Comparison of ENCODE assay signal across 15 cellular contexts in the genomic region with DNA sequence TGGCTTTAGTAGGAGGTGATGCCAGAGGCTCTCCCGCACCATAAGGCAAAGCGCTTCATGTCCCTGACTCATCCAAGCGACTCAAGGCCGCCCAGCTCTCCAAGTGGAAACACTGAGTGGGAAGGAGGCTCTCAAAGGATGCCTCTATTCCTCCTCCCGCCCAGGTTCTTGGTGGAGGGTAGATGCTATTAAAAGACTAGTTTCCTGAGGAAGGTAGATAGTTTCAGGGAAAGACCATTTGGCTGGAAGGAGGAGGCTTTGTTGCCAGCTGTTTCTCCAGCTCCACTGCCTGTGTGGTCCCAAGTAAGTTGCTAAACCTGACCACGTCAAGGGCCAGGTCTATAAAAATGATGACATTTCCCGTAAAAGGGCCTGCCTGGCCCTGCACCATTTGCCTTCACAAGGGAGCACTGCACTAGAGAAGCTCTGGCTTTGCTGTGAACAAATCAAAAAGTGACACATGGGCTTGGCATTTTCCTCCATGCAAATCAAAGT. TPM values are rescaled to one million over a fixed set of nuclear protein-coding genes. Genes with fewer than 3 reads are reported as not detected.
DNase-seq lines count a peak whose midpoint lies in the region; ATAC-seq and TF ChIP-seq lines count a peak whose summit lies in the region.
"Had no signal": no experiment of that assay in that cellular context is flagged by ENCODE, and none has a peak within 500 bp of the region (broad histone marks: within the 10 kb centered on the region; RNA-seq: fewer than 3 reads in every experiment).

No MANE protein-coding gene starts in this region.

- H3K27me3 ChIP-seq in mammary epithelial cell (ENCODE audit: insufficient read depth, low read length) (no peaks in the 10 kb centered on the region), left lung (no peaks in the 10 kb centered on the region), endodermal cell (ENCODE audit: control insufficient read depth, insufficient read depth, low read length, poor library complexity, severe bottlenecking) (no peaks in the 10 kb centered on the region)

- H3K4me3 ChIP-seq in AG09309 (ENCODE audit: control insufficient read depth, low read depth, low read length) (no peak overlapping the region), mammary epithelial cell (replicated peaks in 1 of 3; ENCODE audit: insufficient read depth in 1 of 3, low read depth in 2 of 3, low read length in 3 of 3) (no peak overlapping the region), left lung (no peak overlapping the region), endodermal cell (ENCODE audit: low read length) (no peak overlapping the region)
- H3K4me3 ChIP-seq: esophagus squamous epithelium had no signal

- H4K20me1 ChIP-seq in mammary epithelial cell (ENCODE audit: insufficient read depth, low read length), result no peaks in the 10 kb centered on the region

- H3K9me3 ChIP-seq in mammary epithelial cell (replicated peaks; ENCODE audit: insufficient read depth, low read length), result no peaks in the 10 kb centered on the region
- no peaks in the 10 kb centered on the region for H3K9me3 ChIP-seq in left lung
- H3K9me3 ChIP-seq in endodermal cell (ENCODE audit: control insufficient read depth, low read length), result no peaks in the 10 kb centered on the region
- H3K9me3 ChIP-seq: esophagus squamous epithelium had no signal

- ATAC-seq in left lung, result peak; percentile 57

- H3K36me3 ChIP-seq in mammary epithelial cell (ENCODE audit: insufficient read depth, low read length) (no peaks in the 10 kb centered on the region), left lung (no peaks in the 10 kb centered on the region), endodermal cell (ENCODE audit: control insufficient read depth, insufficient read depth, low read length) (no peaks in the 10 kb centered on the region)
- H3K36me3 ChIP-seq: esophagus squamous epithelium had no signal

- 22% methylated on average over 7 of the region's 7 CpGs for WGBS in mammary epithelial cell (ENCODE audit: low coverage, missing lambda C conversion rate)
- WGBS in endodermal cell (ENCODE audit: insufficient coverage in 1 of 2, insufficient read length in 1 of 2), 2 experiments, result 94 to 97% methylated on average over 4 to 7 of the region's 7 CpGs

- peaks cover 12% of the 10 kb centered on the region for H3K4me1 ChIP-seq in mammary epithelial cell (ENCODE audit: insufficient read depth, low read length)
- H3K4me1 ChIP-seq in left lung, result peaks cover 0 to 9% of the 10 kb centered on the region in 2 donors
- no peaks in the 10 kb centered on the region for H3K4me1 ChIP-seq in endodermal cell (ENCODE audit: control insufficient read depth, insufficient read depth, low read length)
- H3K4me1 ChIP-seq: esophagus squamous epithelium had no signal

- H3K9ac ChIP-seq in mammary epithelial cell (ENCODE audit: insufficient read depth, low read length) (no peak overlapping the region), endodermal cell (ENCODE audit: extremely low read depth, low read length, poor library complexity, severe bottlenecking) (no peak overlapping the region)

- H3K36me3 Mint-ChIP-seq in activated naive CD4-positive, alpha-beta T cell treated with anti-CD3 and anti-CD28 coated beads, Interleukin-2, amount 10 ng/mL, durations not matched to agents 7 days and 5 days, result peaks cover 2% of the 10 kb centered on the region
- H3K36me3 Mint-ChIP-seq in endodermal cell (ENCODE audit: low read depth), result no peaks in the 10 kb centered on the region

- BruUV-seq in mammary epithelial cell (replicated peaks; lab: Mats Ljungman, UMichigan), result no TSS peak

- peak overlapping the region; percentile 47 for H2AFZ ChIP-seq in mammary epithelial cell (ENCODE audit: low read depth, low read length)

- no peak overlapping the region for H3K27ac Mint-ChIP-seq in activated naive CD4-positive, alpha-beta T cell treated with anti-CD3 and anti-CD28 coated beads, Interleukin-2, amount 10 ng/mL, durations not matched to agents 7 days and 5 days
- H3K27ac Mint-ChIP-seq in endodermal cell, result no peak overlapping the region
- H3K27ac Mint-ChIP-seq: B cell had no signal

- intact Hi-C loops in mammary epithelial cell (cut with micrococcal nuclease), result loop anchor here (1.0 to 10.0 kb wide), 5 partner anchors 251 to 600 kb away; no protein-coding TSS in a partner anchor
- intact Hi-C loops in left lung (cut with DNase I), result loop anchor here in 1 of 2 donors (10.0 kb wide), 1 partner anchor 592 kb away; a partner anchor contains a TSS

- H3K27ac ChIP-seq in mammary epithelial cell (ENCODE audit: insufficient read depth, low read depth, low read length) (no peak overlapping the region), left lung (no peak overlapping the region), endodermal cell (ENCODE audit: low read depth, low read length) (no peak overlapping the region)

- CTCF ChIA-PET in mammary epithelial cell (lab: Charles Lee; ENCODE audit: low non-redundant PET), result interaction anchor here (0.6 kb wide), 1 partner anchor 36 kb away, joined by 3 read pairs; no protein-coding TSS in a partner anchor
- CTCF ChIA-PET in activated naive CD4-positive, alpha-beta T cell treated with anti-CD3 and anti-CD28 coated beads, Interleukin-2, amount 10 ng/mL, durations not matched to agents 7 days and 5 days (lab: Charles Lee), result interaction anchor here (1.1 to 1.8 kb wide), 5 partner anchors 9 to 601 kb away, joined by 3 to 5 read pairs (median 4); no protein-coding TSS in a partner anchor

- no peak overlapping the region for H3K4me2 ChIP-seq in mammary epithelial cell (ENCODE audit: insufficient read depth, low read depth, low read length)

- no peak overlapping the region for H3K4me3 Mint-ChIP-seq in activated naive CD4-positive, alpha-beta T cell treated with anti-CD3 and anti-CD28 coated beads, Interleukin-2, amount 10 ng/mL, durations not matched to agents 7 days and 5 days
- H3K4me3 Mint-ChIP-seq in endodermal cell, result no peak overlapping the region
- H3K4me3 Mint-ChIP-seq: B cell, neural crest cell had no signal

- DNase-seq in AG09309 (ENCODE audit: low read depth), result peak; percentile 72
- DNase-seq in HS-5 (ENCODE audit: low read depth), result peak; percentile 33
- peak; percentile 72 for DNase-seq in mammary epithelial cell
- no peak for DNase-seq in left lung
- DNase-seq in MV-4-11 (lab: John Stamatoyannopoulos, UW), result no peak
- no peak for DNase-seq in activated naive CD4-positive, alpha-beta T cell treated with anti-CD3 and anti-CD28 coated beads, Interleukin-2, amount 10 ng/mL, durations not matched to agents 7 days and 5 days
- no peak for DNase-seq in endodermal cell
- no peak for DNase-seq in RPMI8226
- DNase-seq: activated CD4-positive, alpha-beta T cell treated with anti-CD3 and anti-CD28 coated beads, Interleukin-2, amount 50 U/mL, for 1 hour; esophagus squamous epithelium; GF-D8; kidney; T-helper 1 cell had no signal

- no peaks in the 10 kb centered on the region for H3K79me2 ChIP-seq in mammary epithelial cell (ENCODE audit: insufficient read depth, low read length)

- in situ Hi-C loops in mammary epithelial cell (cut with MboI; ENCODE audit: low sequenced_read_pairs in 2 of 2), result loop anchor here (10.0 kb wide), 2 partner anchors 592 to 602 kb away; a partner anchor contains a TSS

- H3K9me3 Mint-ChIP-seq in activated naive CD4-positive, alpha-beta T cell treated with anti-CD3 and anti-CD28 coated beads, Interleukin-2, amount 10 ng/mL, durations not matched to agents 7 days and 5 days, result no peaks in the 10 kb centered on the region
- no peaks in the 10 kb centered on the region for H3K9me3 Mint-ChIP-seq in endodermal cell
- H3K9me3 Mint-ChIP-seq: neural crest cell had no signal

- peaks cover 4% of the 10 kb centered on the region for H3K27me3 Mint-ChIP-seq in activated naive CD4-positive, alpha-beta T cell treated with anti-CD3 and anti-CD28 coated beads, Interleukin-2, amount 10 ng/mL, durations not matched to agents 7 days and 5 days
- no peaks in the 10 kb centered on the region for H3K27me3 Mint-ChIP-seq in endodermal cell (ENCODE audit: insufficient read depth)
- H3K27me3 Mint-ChIP-seq: B cell had no signal

- dilution Hi-C loops in mammary epithelial cell (cut with HindIII; ENCODE audit: low sequenced_read_pairs), result no loop called here

- H3K4me1 Mint-ChIP-seq in activated naive CD4-positive, alpha-beta T cell treated with anti-CD3 and anti-CD28 coated beads, Interleukin-2, amount 10 ng/mL, durations not matched to agents 7 days and 5 days, result no peaks in the 10 kb centered on the region
- H3K4me1 Mint-ChIP-seq in endodermal cell, result peaks cover 10% of the 10 kb centered on the region

- TF ChIP-seq CTCF in AG09309 (IDR thresholded peaks at IDR 0.05; ENCODE audit: control insufficient read depth, insufficient read depth, low read depth, low read length, missing control alignments), result no peak
- TF ChIP-seq CTCF in mammary epithelial cell (conservative IDR thresholded peaks at IDR 0.05 in 1 of 2, IDR thresholded peaks at IDR 0.05 in 1 of 2; ENCODE audit: extremely low read depth in 1 of 2, insufficient read depth in 1 of 2, low read depth in 1 of 2, low read length in 2 of 2), result no peak
- TF ChIP-seq CTCF in left lung (IDR thresholded peaks at IDR 0.05), result no peak
- TF ChIP-seq CTCF in endodermal cell (conservative IDR thresholded peaks at IDR 0.05), result no peak

RNA-seq across cellular contexts. Expression of a gene that starts 48.2 kb away (rescaled TPM):
- 10 to 100 TPM; 11.5 to 34.1 TPM for total RNA-seq in mammary epithelial cell
- 19.0 TPM for polyA plus RNA-seq in mammary epithelial cell
- 25.1 TPM for polyA minus RNA-seq in mammary epithelial cell
- 10 to 100 TPM; 16.5 to 23.5 TPM for total RNA-seq in left lung
- 10 to 100 TPM; 25.4 to 29.5 TPM for total RNA-seq in endodermal cell
- polyA plus RNA-seq in endodermal cell (2013, experiment 1 of 2), result 12.2 TPM
- 9.8 TPM for polyA plus RNA-seq in endodermal cell (2013, experiment 2 of 2)

Comparison
In these comparisons a context has a peak if more than half of its experiments do, and no peak if none do; other contexts are left out.
1. DNase-seq: peak in AG09309 (single experiment), HS-5 (single experiment) and mammary epithelial cell (single experiment); none in left lung (0 of 2), MV-4-11 (single experiment), activated naive CD4-positive, alpha-beta T cell treated with anti-CD3 and anti-CD28 coated beads, Interleukin-2, amount 10 ng/mL, durations not matched to agents 7 days and 5 days (single experiment), endodermal cell (single experiment) and RPMI8226 (single experiment).